In the genomic region with DNA sequence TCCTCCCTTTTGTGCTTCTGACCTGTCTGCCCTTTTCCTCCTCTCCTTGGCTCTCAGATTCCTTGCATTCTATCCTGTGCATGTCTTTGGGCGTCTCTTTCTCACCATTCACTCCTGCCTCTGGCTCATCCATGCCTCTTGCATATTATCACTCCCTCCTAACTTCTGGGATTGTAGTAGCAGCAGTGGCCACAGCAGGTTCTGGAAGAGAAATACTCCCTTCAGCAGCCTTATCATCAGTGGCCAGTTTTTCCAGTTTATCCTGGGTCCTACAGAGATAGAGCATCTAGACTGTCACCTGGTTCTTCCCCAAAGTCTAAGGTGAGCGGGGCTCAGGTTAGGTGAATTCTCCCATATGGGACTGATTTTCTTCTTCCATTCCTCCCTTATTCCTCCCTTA, we compare ENCODE assay signal across 24 cellular contexts.
DNase-seq lines count a peak whose midpoint lies in the region; ATAC-seq, FAIRE-seq and TF ChIP-seq lines count a peak whose summit lies in the region.
"Had no signal": no experiment of that assay in that cellular context is flagged by ENCODE, and none has a peak within 500 bp of the region (broad histone marks: within the 10 kb centered on the region; RNA-seq: fewer than 3 reads in every experiment).

No MANE protein-coding gene starts in this region.

- ATAC-seq in K562 (no peak), GM21447 (IDR thresholded peaks at IDR 0.05; ENCODE audit: unreplicated experiment) (no peak), Right ventricle myocardium inferior (no peak), GM19463 (IDR thresholded peaks at IDR 0.05; ENCODE audit: unreplicated experiment) (no peak)
- ATAC-seq: HCT116 had no signal

- WGBS in K562 (ENCODE audit: insufficient coverage, low coverage, missing lambda C conversion rate) = 45% methylated on average over 2 of the region's 2 CpGs

- H3K9me1 ChIP-seq in K562 (ENCODE audit: control insufficient read depth, insufficient read depth, low read length) = no peaks in the 10 kb centered on the region

- no peaks in the 10 kb centered on the region for H3K79me2 ChIP-seq in K562 (ENCODE audit: control insufficient read depth, insufficient read depth, low read length)

- TF ChIP-seq RAD21 in K562 (CRISPR knock-in tag; conservative IDR thresholded peaks at IDR 0.05 in 1 of 2, IDR thresholded peaks at IDR 0.05 in 1 of 2) = no peak

- H3K27me3 Mint-ChIP-seq in CD8-positive, alpha-beta memory T cell = peaks cover 3 to 30% of the 10 kb centered on the region in 2 donors

- H3K27ac Mint-ChIP-seq in CD8-positive, alpha-beta memory T cell = no peak overlapping the region
- H3K27ac Mint-ChIP-seq: CD14-positive monocyte; CD4-positive, alpha-beta memory T cell; HFFc6 had no signal

- H3K9ac ChIP-seq in K562 (ENCODE audit: insufficient read depth in 1 of 2, low read depth in 2 of 2, low read length in 2 of 2) = no peak overlapping the region; a peak in 1 of 4 replicates
- H3K9ac ChIP-seq: BLaER1 had no signal

- no TSS peak for BruUV-seq in K562 (replicated peaks; lab: Mats Ljungman, UMichigan)

- H3K27ac ChIP-seq in CD8-positive, alpha-beta memory T cell (ENCODE audit: low read depth, low read length) = peak overlapping the region; percentile 3
- H3K27ac ChIP-seq in K562 (ENCODE audit: extremely low read depth, low read depth, low read length) (no peak overlapping the region), SJCRH30 (no peak overlapping the region)
- H3K27ac ChIP-seq: BLaER1 had no signal

- FAIRE-seq in K562 (lab: Jason Lieb, UNC) = peak; percentile 19
- FAIRE-seq: GM12892, GM18507, H54, HTR-8/SVneo had no signal

- H2AFZ ChIP-seq in K562 (ENCODE audit: low read depth, low read length) = no peak overlapping the region

- no peaks in the 10 kb centered on the region for H4K20me1 ChIP-seq in K562 (replicated peaks; ENCODE audit: control insufficient read depth, insufficient read depth, low read length)
- H4K20me1 ChIP-seq: BLaER1 had no signal

- POLR2A ChIA-PET in CD8-positive, alpha-beta memory T cell (lab: Charles Lee) = no interaction called here
- POLR2A ChIA-PET in K562 (lab: Yijun Ruan, JAX) = interaction anchor here (0.9 to 1.8 kb wide), 4 partner anchors 11 to 945 kb away, joined by 3 to 5 read pairs (median 4); no protein-coding TSS in a partner anchor

- no peak overlapping the region for H3K4me3 Mint-ChIP-seq in CD8-positive, alpha-beta memory T cell
- H3K4me3 Mint-ChIP-seq: CD14-positive monocyte; CD4-positive, alpha-beta memory T cell; HFFc6 had no signal

- TF ChIP-seq CTCF in K562 (IDR thresholded peaks at IDR 0.05 in 2 of 3, conservative IDR thresholded peaks at IDR 0.05 in 1 of 3; ENCODE audit: insufficient read depth in 2 of 3, low read depth in 1 of 3, low read length in 3 of 3) = no peak

- H3K27me3 ChIP-seq in CD8-positive, alpha-beta memory T cell (ENCODE audit: insufficient read depth, low read length, poor library complexity, severe bottlenecking) = no peaks in the 10 kb centered on the region
- H3K27me3 ChIP-seq in H7 (ENCODE audit: control insufficient read depth, insufficient read depth, low read length) (no peaks in the 10 kb centered on the region), K562 (ENCODE audit: control insufficient read depth in 2 of 2, insufficient read depth in 2 of 2, low read length in 2 of 2) (no peaks in the 10 kb centered on the region), SJCRH30 (peaks cover 9% of the 10 kb centered on the region; the same call in 1 of the 2 replicates)
- H3K27me3 ChIP-seq: BLaER1 had no signal

- no peak for TF ChIP-seq POLR2A in K562 (conservative IDR thresholded peaks at IDR 0.05)

- TF ChIP-seq EP300 in K562 (IDR thresholded peaks at IDR 0.05; ENCODE audit: low read length) = peak; percentile 23; the same call in 1 of the 2 replicates

- H3K9me3 Mint-ChIP-seq in CD8-positive, alpha-beta memory T cell = no peaks in the 10 kb centered on the region
- H3K9me3 Mint-ChIP-seq: CD4-positive, alpha-beta memory T cell had no signal

- CTCF ChIA-PET in CD8-positive, alpha-beta memory T cell (lab: Charles Lee) = no interaction called here
- CTCF ChIA-PET in K562 (lab: Yijun Ruan, JAX; ENCODE audit: low intra/inter-chr PET ratio) = no interaction called here

- H3K36me3 Mint-ChIP-seq in CD8-positive, alpha-beta memory T cell = no peaks in the 10 kb centered on the region
- H3K36me3 Mint-ChIP-seq: CD14-positive monocyte; CD4-positive, alpha-beta memory T cell had no signal

- H3K9me3 ChIP-seq in CD8-positive, alpha-beta memory T cell (ENCODE audit: low read length) = no peaks in the 10 kb centered on the region
- H3K9me3 ChIP-seq in K562 (replicated peaks; ENCODE audit: control insufficient read depth, insufficient read depth, low read depth, low read length) (no peaks in the 10 kb centered on the region), SJCRH30 (replicated peaks) (no peaks in the 10 kb centered on the region)
- H3K9me3 ChIP-seq: BLaER1 had no signal

- no peak overlapping the region for H3K4me3 ChIP-seq in CD8-positive, alpha-beta memory T cell (ENCODE audit: low read length)
- no peak overlapping the region for H3K4me3 ChIP-seq in H7 (ENCODE audit: insufficient read depth, low read depth, low read length)
- H3K4me3 ChIP-seq in K562 = no peak overlapping the region
- no peak overlapping the region for H3K4me3 ChIP-seq in SJCRH30
- H3K4me3 ChIP-seq: BLaER1 had no signal

- H3K36me3 ChIP-seq in CD8-positive, alpha-beta memory T cell (ENCODE audit: insufficient read depth, low read length) = no peaks in the 10 kb centered on the region
- H3K36me3 ChIP-seq in H7 (replicated peaks; ENCODE audit: control insufficient read depth, insufficient read depth, low read length) = no peaks in the 10 kb centered on the region
- no peaks in the 10 kb centered on the region for H3K36me3 ChIP-seq in K562 (ENCODE audit: control insufficient read depth, insufficient read depth, low read length)
- H3K36me3 ChIP-seq in SJCRH30 = no peaks in the 10 kb centered on the region
- H3K36me3 ChIP-seq: BLaER1 had no signal

- in situ Hi-C loops in K562 (cut with MboI) = no loop called here

- H3K4me1 ChIP-seq in CD8-positive, alpha-beta memory T cell (ENCODE audit: insufficient read depth, low read length) = no peaks in the 10 kb centered on the region
- H3K4me1 ChIP-seq in K562 (replicated peaks in 1 of 2; ENCODE audit: control insufficient read depth in 2 of 2, insufficient read depth in 2 of 2, low read length in 2 of 2) (peaks cover 34 to 63% of the 10 kb centered on the region in 2 experiments; a peak in 4 of 5 replicates), SJCRH30 (no peaks in the 10 kb centered on the region)

- no peaks in the 10 kb centered on the region for H3K4me1 Mint-ChIP-seq in CD8-positive, alpha-beta memory T cell
- H3K4me1 Mint-ChIP-seq: CD14-positive monocyte; CD4-positive, alpha-beta memory T cell had no signal

- intact Hi-C loops in K562 (cut with micrococcal nuclease) = loop anchor here (1.0 kb wide), 1 partner anchor 27 kb away; no protein-coding TSS in a partner anchor
- intact Hi-C loops in Right ventricle myocardium inferior (cut with DNase I) = no loop called here

- peak overlapping the region; percentile 38; the same call in 1 of the 2 replicates for H3K4me2 ChIP-seq in K562 (ENCODE audit: insufficient read depth, low read length)
- H3K4me2 ChIP-seq: BLaER1 had no signal

- DNase-seq in CD8-positive, alpha-beta memory T cell = no peak
- peak; percentile 15 for DNase-seq in H7
- DNase-seq in K562 (ENCODE audit: extremely low read depth in 1 of 4, low spot score in 3 of 4) = peak in 1 of 4 experiments; percentile 26
- DNase-seq in iPS-NIHi7 (ENCODE audit: extremely low spot score) = peak; percentile 19
- no peak for DNase-seq in Right ventricle myocardium inferior (ENCODE audit: missing footprints)
- no peak for DNase-seq in SJCRH30
- DNase-seq: 8988T; CD4-positive, alpha-beta memory T cell; DMS 273 treated with DMSO at 0.1 percent for 48 hours; DMS53; DND-41; GDM1; HFFc6; IMR-90; KBM-7 had no signal

TF ChIP-seq in K562, 482 proteins besides CTCF, POLR2A, EP300 and RAD21 (continues in another document):
- no peak for TF ChIP-seq SP2 (IDR thresholded peaks at IDR 0.05; ENCODE audit: extremely low read depth, low read depth, low read length, poor library complexity, severe bottlenecking)
- TF ChIP-seq SMARCE1 (IDR thresholded peaks at IDR 0.05) = 0 out of 2 replicates have a peak, but pooled peaks have one; percentile 16
- TF ChIP-seq CTBP1 (IDR thresholded peaks at IDR 0.05; ENCODE audit: borderline replicate concordance) = peak; percentile 62; the same call in 1 of the 2 replicates
- TF ChIP-seq CBFA2T2 (conservative IDR thresholded peaks at IDR 0.05) = peak; percentile 40; the same call in 1 of the 2 replicates
- TF ChIP-seq, protein P1, sequence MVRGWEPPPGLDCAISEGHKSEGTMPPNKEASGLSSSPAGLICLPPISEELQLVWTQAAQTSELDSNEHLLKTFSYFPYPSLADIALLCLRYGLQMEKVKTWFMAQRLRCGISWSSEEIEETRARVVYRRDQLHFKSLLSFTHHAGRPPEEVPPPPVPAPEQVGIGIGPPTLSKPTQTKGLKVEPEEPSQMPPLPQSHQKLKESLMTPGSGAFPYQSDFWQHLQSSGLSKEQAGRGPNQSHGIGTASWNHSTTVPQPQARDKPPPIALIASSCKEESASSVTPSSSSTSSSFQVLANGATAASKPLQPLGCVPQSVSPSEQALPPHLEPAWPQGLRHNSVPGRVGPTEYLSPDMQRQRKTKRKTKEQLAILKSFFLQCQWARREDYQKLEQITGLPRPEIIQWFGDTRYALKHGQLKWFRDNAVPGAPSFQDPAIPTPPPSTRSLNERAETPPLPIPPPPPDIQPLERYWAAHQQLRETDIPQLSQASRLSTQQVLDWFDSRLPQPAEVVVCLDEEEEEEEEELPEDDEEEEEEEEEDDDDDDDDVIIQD (CRISPR knock-in tag; IDR thresholded peaks at IDR 0.05) = no peak
- TF ChIP-seq CBFA2T3 (IDR thresholded peaks at IDR 0.05) = peak; percentile 60
- TF ChIP-seq ZNF354B (CRISPR knock-in tag; IDR thresholded peaks at IDR 0.05) = no peak
- no peak for TF ChIP-seq RBM15 (IDR thresholded peaks at IDR 0.05; ENCODE audit: insufficient read depth, low read length)
- TF ChIP-seq MTA2 (IDR thresholded peaks at IDR 0.05; ENCODE audit: low read depth) = peak; percentile 25; the same call in 1 of the 2 replicates
- TF ChIP-seq TBP (optimal IDR thresholded peaks at IDR 0.05; ENCODE audit: low read depth, low read length) = no peak
- no peak for TF ChIP-seq NCOA1 (IDR thresholded peaks at IDR 0.05; ENCODE audit: low read depth)
- TF ChIP-seq ZNF644 (tag; IDR thresholded peaks at IDR 0.05; ENCODE audit: low read depth) = no peak
- TF ChIP-seq ZFP1 (CRISPR knock-in tag; IDR thresholded peaks at IDR 0.05) = no peak

Comparison
In these comparisons a context has a peak if more than half of its experiments do, and no peak if none do; other contexts are left out.
1. DNase-seq: peak in H7 (single experiment) and iPS-NIHi7 (single experiment); none in CD8-positive, alpha-beta memory T cell (0 of 5), Right ventricle myocardium inferior (single experiment) and SJCRH30 (0 of 2).